8 cellular contexts compared by ENCODE assay signal in the genomic region with DNA sequence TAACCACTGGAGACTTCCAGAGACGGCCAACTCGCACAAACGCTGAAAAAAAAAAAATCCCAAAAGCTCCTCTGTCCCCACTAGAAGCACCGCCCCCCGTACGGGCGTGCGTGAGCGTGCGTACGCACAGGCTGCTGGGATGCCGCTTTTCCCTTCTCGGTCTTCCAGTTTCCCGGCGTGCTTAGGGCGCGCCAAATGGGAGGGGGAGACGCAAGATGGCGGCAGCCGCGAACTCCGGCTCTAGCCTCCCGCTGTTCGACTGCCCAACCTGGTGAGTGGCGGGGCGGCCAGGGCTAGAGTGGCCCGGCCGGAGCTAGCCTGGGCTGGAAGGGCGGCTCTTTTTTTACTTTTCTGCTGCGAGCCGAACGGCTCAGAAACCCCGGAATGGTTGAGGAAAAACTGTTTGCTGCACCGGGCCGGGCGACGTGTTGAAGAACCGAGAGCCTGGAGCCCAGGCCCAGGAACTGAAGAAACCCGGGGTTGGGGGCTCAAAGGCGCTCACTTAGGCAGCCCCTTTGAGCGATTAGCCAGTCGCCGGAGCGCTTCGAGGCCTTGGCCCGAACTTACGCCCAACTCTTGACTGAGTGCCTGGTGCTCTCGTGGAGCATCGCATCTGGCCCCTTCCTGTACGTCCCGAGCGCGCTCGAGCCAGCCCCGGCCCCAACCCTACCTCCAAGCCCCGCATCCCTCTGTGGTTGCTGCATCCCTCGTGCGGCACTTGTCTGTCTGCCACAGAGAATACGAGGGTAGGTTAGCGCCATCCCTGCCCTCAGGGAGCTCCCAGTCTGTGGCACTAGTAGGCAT. TPM values are rescaled to one million over a fixed set of nuclear protein-coding genes. Genes with fewer than 3 reads are reported as not detected.
DNase-seq lines count a peak whose midpoint lies in the region; ATAC-seq and TF ChIP-seq lines count a peak whose summit lies in the region.

TSS of gene PPP1R8 (plus strand) at position 162 of the 804 bp plus-strand sequence. CDS start at position 216, 54 bp downstream.

- H3K27me3 ChIP-seq in IMR-90 (ENCODE audit: control insufficient read depth, insufficient read depth, low read length), result no peaks in the 10 kb centered on the region
- no peaks in the 10 kb centered on the region for H3K27me3 ChIP-seq in PC-3 (ENCODE audit: low read length)
- H3K27me3 ChIP-seq in mucosa of rectum (ENCODE audit: control insufficient read depth in 2 of 2, insufficient read depth in 2 of 2, low read length in 2 of 2), result no peaks in the 10 kb centered on the region

- TF ChIP-seq CTCF in IMR-90 (conservative IDR thresholded peaks at IDR 0.05; ENCODE audit: low read depth, low read length) (no peak), PC-3 (conservative IDR thresholded peaks at IDR 0.05; ENCODE audit: low read depth, low read length) (no peak), epithelial cell of proximal tubule (conservative IDR thresholded peaks at IDR 0.05; ENCODE audit: low read depth, low read length) (no peak)

- no peaks in the 10 kb centered on the region; the same call in 1 of the 2 replicates for H3K9me1 ChIP-seq in IMR-90 (ENCODE audit: insufficient read depth, low read length)

- no peak within 1 kb of the TSS for H2BK15ac ChIP-seq in IMR-90 (ENCODE audit: low read depth, low read length)

- peak within 1 kb of the TSS; percentile 84 for H2AK5ac ChIP-seq in IMR-90 (ENCODE audit: low read depth, low read length)

- peak; percentile 93 for DNase-seq in D341Med (ENCODE audit: low spot score)
- peak; percentile 95 for DNase-seq in IMR-90
- DNase-seq in PC-3, result peak; percentile 98
- peak; percentile 91 for DNase-seq in activated T-cell treated with anti-CD3 and anti-CD28 coated beads for 48 hours (ENCODE audit: low read depth)
- DNase-seq in epithelial cell of proximal tubule (ENCODE audit: low read depth), result peak; percentile 55
- DNase-seq in stimulated activated CD8-positive, alpha-beta memory T cell treated with anti-CD3 and anti-CD28 coated beads, Interleukin-4, amount 100 ng/mL, for 48 hours, result peak; percentile 91

- no peaks in the 10 kb centered on the region; the same call in 1 of the 2 replicates for H4K20me1 ChIP-seq in IMR-90 (ENCODE audit: insufficient read depth, low read length)
- peaks cover 8% of the 10 kb centered on the region for H4K20me1 ChIP-seq in PC-3 (ENCODE audit: low read length)

- ATAC-seq in GM21515 (IDR thresholded peaks at IDR 0.05; ENCODE audit: unreplicated experiment), result peak; percentile 82
- ATAC-seq in IMR-90 (ENCODE audit: low read depth), result peak; percentile 99
- peak; percentile 99 for ATAC-seq in PC-3

- H2BK5ac ChIP-seq in IMR-90 (ENCODE audit: low read depth, low read length, poor library complexity, severe bottlenecking), result peak within 1 kb of the TSS; percentile 85

- TF ChIP-seq RAD21 in IMR-90 (IDR thresholded peaks at IDR 0.05; ENCODE audit: low read length), result no peak

- peak within 1 kb of the TSS; percentile 93 for H3K9ac ChIP-seq in IMR-90 (ENCODE audit: low read depth, low read length)
- H3K9ac ChIP-seq in PC-3 (ENCODE audit: low read length), result peak within 1 kb of the TSS; percentile 99
- peak within 1 kb of the TSS; percentile 87 to 92 for H3K9ac ChIP-seq in mucosa of rectum (ENCODE audit: low read depth in 1 of 2, low read length in 2 of 2)

- peak within 1 kb of the TSS; percentile 95 for H3K18ac ChIP-seq in IMR-90 (ENCODE audit: low read depth, low read length)

- H3K4me3 ChIP-seq in IMR-90 (ENCODE audit: insufficient read depth, low read depth, low read length) (peak within 1 kb of the TSS; percentile 98), PC-3 (ENCODE audit: low read length) (peak within 1 kb of the TSS; percentile 95), epithelial cell of proximal tubule (ENCODE audit: low read depth, low read length) (peak within 1 kb of the TSS; percentile 87), mucosa of rectum (ENCODE audit: low read length in 2 of 2) (peak within 1 kb of the TSS; percentile 68 to 90)

- H3K56ac ChIP-seq in IMR-90 (ENCODE audit: extremely low read depth, insufficient read depth, low read length), result peak within 1 kb of the TSS; percentile 77

- H3K4me1 ChIP-seq in IMR-90 (ENCODE audit: control insufficient read depth, insufficient read depth, low read length) (peaks cover 7% of the 10 kb centered on the region; the same call in 1 of the 2 replicates), PC-3 (ENCODE audit: insufficient read depth, low read length) (peaks cover 19% of the 10 kb centered on the region), mucosa of rectum (ENCODE audit: control insufficient read depth in 2 of 2, insufficient read depth in 2 of 2, low read length in 2 of 2) (peaks cover 4 to 7% of the 10 kb centered on the region in 2 donors)

- WGBS in IMR-90 (ENCODE audit: extremely low coverage in 2 of 2, insufficient read length in 1 of 2), 2 experiments, result 1% methylated on average over 19 of the region's 60 CpGs; no CpG with 5 or more reads in 1 of the 2 experiments

- peak within 1 kb of the TSS; percentile 99 for H4K5ac ChIP-seq in IMR-90 (ENCODE audit: low read depth, low read length)

- no peaks in the 10 kb centered on the region for H3F3A ChIP-seq in PC-3 (ENCODE audit: low read length, unreplicated experiment)

- peaks cover 52% of the 10 kb centered on the region for H3K79me2 ChIP-seq in PC-3 (ENCODE audit: low read length)

- H3K9me3 ChIP-seq in IMR-90 (ENCODE audit: control insufficient read depth, insufficient read depth, low read length) (no peaks in the 10 kb centered on the region), PC-3 (ENCODE audit: low read length) (no peaks in the 10 kb centered on the region), mucosa of rectum (ENCODE audit: control insufficient read depth in 2 of 2, low read length in 2 of 2) (no peaks in the 10 kb centered on the region)

- BruUV-seq in IMR-90 (replicated peaks; lab: Mats Ljungman, UMichigan) (TSS peak; percentile 27), PC-3 (replicated peaks; lab: Mats Ljungman, UMichigan) (TSS peak; percentile 50)

- H3K36me3 ChIP-seq in IMR-90 (ENCODE audit: control insufficient read depth, insufficient read depth, low read length) (peaks cover 4% of the 10 kb centered on the region; the same call in 1 of the 2 replicates), PC-3 (ENCODE audit: low read depth, low read length) (peaks cover 17% of the 10 kb centered on the region), mucosa of rectum (ENCODE audit: control insufficient read depth in 2 of 2, insufficient read depth in 2 of 2, low read length in 2 of 2) (peaks cover 12 to 15% of the 10 kb centered on the region in 2 donors)

- peak within 1 kb of the TSS; percentile 79 to 97 for H4K8ac ChIP-seq in IMR-90 (ENCODE audit: low read depth in 2 of 2, low read length in 2 of 2)

- H3K4ac ChIP-seq in IMR-90 (ENCODE audit: low read depth, low read length), result peak within 1 kb of the TSS; percentile 92

- H3K27ac ChIP-seq in IMR-90 (ENCODE audit: insufficient read depth, low read length), result peak within 1 kb of the TSS; percentile 91
- H3K27ac ChIP-seq in PC-3 (ENCODE audit: low read length), result peak within 1 kb of the TSS; percentile 55
- peak within 1 kb of the TSS; percentile 76 to 77 for H3K27ac ChIP-seq in mucosa of rectum (ENCODE audit: low read depth in 2 of 2, low read length in 2 of 2)

- TF ChIP-seq POLR2A in IMR-90 (IDR thresholded peaks at IDR 0.05; ENCODE audit: low read depth, low read length), result peak; percentile 96

- CTCF ChIA-PET in IMR-90 (lab: Yijun Ruan, JAX) (no interaction called here), PC-3 (lab: Charles Lee) (no interaction called here)

- peak within 1 kb of the TSS; percentile 84 for H4K91ac ChIP-seq in IMR-90 (ENCODE audit: insufficient read depth, low read depth, low read length)

- intact Hi-C loops in IMR-90 (cut with micrococcal nuclease) (loop anchor here (2.0 to 5.0 kb wide), 3 partner anchors 58 to 159 kb away; partner anchors contain the start of genes FAM76A, IFI6 and STX12), PC-3 (cut with micrococcal nuclease) (loop anchor here (5.0 kb wide), 1 partner anchor 159 kb away; the partner anchor contains the start of gene IFI6)

- peak within 1 kb of the TSS; percentile 98 for H3K4me2 ChIP-seq in IMR-90 (ENCODE audit: low read depth, low read length)
- H3K4me2 ChIP-seq in PC-3 (ENCODE audit: low read length), result peak within 1 kb of the TSS; percentile 86

- H2AFZ ChIP-seq in IMR-90 (replicated peaks; ENCODE audit: low read length, poor library complexity), result peak within 1 kb of the TSS; percentile 86
- peak within 1 kb of the TSS; percentile 92 for H2AFZ ChIP-seq in PC-3 (ENCODE audit: low read length)

- dilution Hi-C loops in IMR-90 (cut with HindIII; ENCODE audit: low sequenced_read_pairs, unreplicated experiment), result no loop called here

- peaks cover 31 to 43% of the 10 kb centered on the region in 2 experiments for H3K79me1 ChIP-seq in IMR-90 (ENCODE audit: low read depth in 1 of 2, low read length in 2 of 2)

- H2AK9ac ChIP-seq in IMR-90 (replicated peaks; ENCODE audit: low read depth, low read length, poor library complexity), result peak within 1 kb of the TSS; percentile 93

- H3K14ac ChIP-seq in IMR-90 (replicated peaks; ENCODE audit: low read depth, low read length), result peak within 1 kb of the TSS; percentile 97

- H3K23ac ChIP-seq in IMR-90 (ENCODE audit: low read depth, low read length), result peak within 1 kb of the TSS; percentile 93

- POLR2A ChIA-PET in IMR-90 (lab: Charles Lee; ENCODE audit: unreplicated experiment), result interaction anchor here (0.6 to 1.0 kb wide), 5 partner anchors 17 to 105 kb away, joined by 3 to 4 read pairs (median 3); partner anchors contain the start of genes FAM76A and STX12
- POLR2A ChIA-PET in PC-3 (lab: Charles Lee; ENCODE audit: unreplicated experiment), result interaction anchor here (0.5 to 1.5 kb wide), 8 partner anchors 13 to 464 kb away, joined by 3 to 12 read pairs (median 4); partner anchors contain the start of genes FAM76A, IFI6, MAP3K6 and STX12

- H2BK20ac ChIP-seq in IMR-90 (ENCODE audit: low read depth, low read length), result no peak within 1 kb of the TSS

- H3K9me2 ChIP-seq in PC-3 (replicated peaks; ENCODE audit: low read length), result no peaks in the 10 kb centered on the region

- in situ Hi-C loops in IMR-90 (cut with MboI; ENCODE audit: low sequenced_read_pairs), result no loop called here

- H2BK120ac ChIP-seq in IMR-90 (ENCODE audit: low read depth, low read length), result peak within 1 kb of the TSS; percentile 64

TF ChIP-seq in IMR-90, 13 proteins besides CTCF, POLR2A, EP300 and RAD21:
- TF ChIP-seq BHLHE40 (IDR thresholded peaks at IDR 0.05; ENCODE audit: low read depth, low read length), result peak; percentile 44; the same call in 1 of the 2 replicates
- peak; percentile 88 for TF ChIP-seq MAZ (IDR thresholded peaks at IDR 0.05; ENCODE audit: borderline replicate concordance, low read depth, low read length)
- peak; percentile 81; the same call in 1 of the 2 replicates for TF ChIP-seq MXI1 (IDR thresholded peaks at IDR 0.05; ENCODE audit: borderline replicate concordance, low read depth, low read length)
- TF ChIP-seq NFE2L2 (IDR thresholded peaks at IDR 0.05; ENCODE audit: low read depth, low read length), result no peak

RNA-seq across cellular contexts. Expression of gene PPP1R8, which starts in this region (rescaled TPM):
- total RNA-seq in IMR-90 (2012; rRNA removed), result 60.5 and 80.1 TPM in 2 replicates
- polyA plus RNA-seq in IMR-90 (2012; rRNA removed), result 43.3 and 53.8 TPM in 2 replicates
- polyA plus RNA-seq in IMR-90 (2012; cell fraction: cytosol; rRNA removed), result 21.8 and 33.3 TPM in 2 replicates
- polyA plus RNA-seq in IMR-90 (2012; cell fraction: nucleus; rRNA removed; ENCODE audit: low replicate concordance), result 17.4 and 26.8 TPM in 2 replicates
- 65.7 and 85.0 TPM in 2 replicates for total RNA-seq in PC-3 (2014; rRNA removed)
- 27.4 and 45.4 TPM in 2 replicates for total RNA-seq in epithelial cell of proximal tubule

Comparison
In these comparisons a context has a peak if more than half of its experiments do, and no peak if none do; other contexts are left out.
1. Peak in every context shown above with its lines: DNase-seq, ATAC-seq, H3K4me3 ChIP-seq and H3K27ac ChIP-seq.